ENCODE assay signal across 18 cellular contexts in the genomic region with DNA sequence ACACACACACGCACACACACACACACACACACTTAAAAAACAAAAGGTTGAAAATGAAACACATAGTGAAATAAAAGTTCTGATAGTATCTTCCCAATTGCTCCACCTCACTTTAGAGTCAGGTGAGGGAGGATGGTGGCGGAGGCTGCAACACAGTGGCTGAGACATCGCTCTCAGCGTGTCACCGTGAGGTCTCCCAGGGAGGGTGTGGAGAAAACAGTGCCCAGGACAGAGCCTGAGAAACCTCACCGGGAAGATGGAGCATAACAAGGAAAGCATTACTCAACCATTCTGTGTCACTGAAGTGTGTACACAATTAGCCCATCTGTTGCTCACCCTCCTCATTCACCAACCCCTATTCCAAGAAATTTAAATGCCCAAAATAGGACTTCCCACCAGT.
DNase-seq lines count a peak whose midpoint lies in the region; ATAC-seq and TF ChIP-seq lines count a peak whose summit lies in the region.
"Had no signal": no experiment of that assay in that cellular context is flagged by ENCODE, and none has a peak within 500 bp of the region (broad histone marks: within the 10 kb centered on the region; RNA-seq: fewer than 3 reads in every experiment).

No MANE protein-coding gene starts in this region.

- peaks cover 28% of the 10 kb centered on the region for H3K9me3 ChIP-seq in PC-3 (ENCODE audit: low read length)
- H3K9me3 ChIP-seq: BE2C had no signal

- H3F3A ChIP-seq in PC-3 (ENCODE audit: low read length, unreplicated experiment) = no peaks in the 10 kb centered on the region

- CTCF ChIA-PET in PC-3 (lab: Charles Lee) = no interaction called here

- no TSS peak for BruUV-seq in PC-3 (replicated peaks; lab: Mats Ljungman, UMichigan)

- POLR2A ChIA-PET in PC-3 (lab: Charles Lee; ENCODE audit: unreplicated experiment) = no interaction called here

- no peak overlapping the region for H3K4me3 ChIP-seq in PC-3 (ENCODE audit: low read length)
- H3K4me3 ChIP-seq: GM12878, GM23338, K562 had no signal

- no peak for TF ChIP-seq CTCF in PC-3 (conservative IDR thresholded peaks at IDR 0.05; ENCODE audit: low read depth, low read length)

- no peaks in the 10 kb centered on the region for H3K9me2 ChIP-seq in PC-3 (replicated peaks; ENCODE audit: low read length)

- no peaks in the 10 kb centered on the region for H4K20me1 ChIP-seq in PC-3 (ENCODE audit: low read length)

- intact Hi-C loops in PC-3 (cut with micrococcal nuclease) = no loop called here

- no peaks in the 10 kb centered on the region for H3K79me2 ChIP-seq in PC-3 (ENCODE audit: low read length)

- DNase-seq in G401 (ENCODE audit: low spot score) = peak; percentile 7
- DNase-seq in inferior parietal cortex (ENCODE audit: extremely low spot score) = peak; percentile 41
- peak; percentile 30 for DNase-seq in occipital lobe (lab: John Stamatoyannopoulos, UW)
- DNase-seq in PC-3 = no peak
- no peak for DNase-seq in NCI-H2029 treated with DMSO at 0.1 percent for 48 hours (lab: John Stamatoyannopoulos, UW)
- DNase-seq: BE2C; C1 segment of cervical spinal cord; CD4-positive, CD25-positive, alpha-beta regulatory T cell; CD8-positive, alpha-beta memory T cell; COR-L47; DMS153; DMS79 treated with DMSO at 0.1 percent for 48 hours; HCEC 1CT; IMR-90 had no signal

- no peak overlapping the region for H3K27ac ChIP-seq in PC-3 (ENCODE audit: low read length)

- no peaks in the 10 kb centered on the region for H3K4me1 ChIP-seq in PC-3 (ENCODE audit: insufficient read depth, low read length)
- H3K4me1 ChIP-seq: BE2C had no signal

- no peak overlapping the region for H3K4me2 ChIP-seq in PC-3 (ENCODE audit: low read length)
- H3K4me2 ChIP-seq: GM23338 had no signal

- ATAC-seq in GM19452 (IDR thresholded peaks at IDR 0.05; ENCODE audit: unreplicated experiment) = no peak
- no peak for ATAC-seq in PC-3
- ATAC-seq: GM12878, GM23338, K562 had no signal

- no peaks in the 10 kb centered on the region for H3K27me3 ChIP-seq in PC-3 (ENCODE audit: low read length)
- H3K27me3 ChIP-seq: BE2C had no signal

- in situ Hi-C loops in G401 (cut with HindIII; ENCODE audit: low sequenced_read_pairs) = no loop called here

- H3K9ac ChIP-seq in PC-3 (ENCODE audit: low read length) = no peak overlapping the region

- no peak overlapping the region for H2AFZ ChIP-seq in PC-3 (ENCODE audit: low read length)
- H2AFZ ChIP-seq: GM23338 had no signal

- H3K36me3 ChIP-seq in PC-3 (ENCODE audit: low read depth, low read length) = no peaks in the 10 kb centered on the region
- H3K36me3 ChIP-seq: BE2C had no signal

Comparison
In these comparisons a context has a peak if more than half of its experiments do, and no peak if none do; other contexts are left out.
1. DNase-seq: peak in G401 (single experiment), inferior parietal cortex (single experiment) and occipital lobe (single experiment); none in PC-3 (single experiment) and NCI-H2029 treated with DMSO at 0.1 percent for 48 hours (single experiment).